19 cellular contexts compared by ENCODE assay signal in genomic region chr15:37218351-37218916, GRCh38.
"Had no signal": no experiment of that assay in that cellular context is flagged by ENCODE, and none has a peak within 500 bp of the region (broad histone marks: within the 10 kb centered on the region; RNA-seq: fewer than 3 reads in every experiment).

No MANE protein-coding gene starts in this region.

- H3K79me2 ChIP-seq: hepatocyte had no signal

- H3K36me3 Mint-ChIP-seq: naive thymus-derived CD4-positive, alpha-beta T cell; type B pancreatic cell had no signal

- ATAC-seq: foreskin keratinocyte; left colon; naive thymus-derived CD4-positive, alpha-beta T cell had no signal

- H3K9me3 Mint-ChIP-seq: type B pancreatic cell had no signal

- H3K4me3 ChIP-seq: coronary artery, hepatocyte, sigmoid colon, skin epidermis had no signal

- H3K27me3 ChIP-seq: foreskin keratinocyte, hepatocyte, sigmoid colon had no signal

- H3K36me3 ChIP-seq: sigmoid colon had no signal

- DNase-seq: effector CD4-positive, alpha-beta T cell; erythroblast; foreskin keratinocyte; head of caudate nucleus; kidney; left colon; mammary epithelial cell; naive thymus-derived CD4-positive, alpha-beta T cell; nephron progenitor cell; posterior cingulate gyrus; sigmoid colon; stimulated activated CD4-positive, alpha-beta T cell treated with anti-CD3 and anti-CD28 coated beads, Interleukin-2, amount 100 ng/mL, for 24 hours; stimulated activated CD4-positive, alpha-beta T cell treated with anti-CD3 and anti-CD28 coated beads, Interleukin-4, amount 100 ng/mL, for 4 hours; stimulated activated naive CD4-positive, alpha-beta T cell had no signal

- H2AFZ ChIP-seq: hepatocyte had no signal

- H3K27ac Mint-ChIP-seq: endodermal cell; naive thymus-derived CD4-positive, alpha-beta T cell; nephron progenitor cell; type B pancreatic cell had no signal

- H3K27ac ChIP-seq: coronary artery, foreskin keratinocyte, hepatocyte, sigmoid colon, skin epidermis had no signal

- H3K9me3 ChIP-seq: sigmoid colon had no signal

- H3K4me3 Mint-ChIP-seq: endodermal cell; naive thymus-derived CD4-positive, alpha-beta T cell; nephron progenitor cell; type B pancreatic cell had no signal

- H3K4me2 ChIP-seq: hepatocyte had no signal

- H3K4me1 ChIP-seq: sigmoid colon had no signal

- H3K4me1 Mint-ChIP-seq: naive thymus-derived CD4-positive, alpha-beta T cell; nephron progenitor cell had no signal
